Comparison of ENCODE assay signal across 20 cellular contexts in genomic region chr10:75143353-75143752, GRCh38. TPM values are rescaled to one million over a fixed set of nuclear protein-coding genes. Genes with fewer than 3 reads are reported as not detected.
DNase-seq lines count a peak whose midpoint lies in the region; ATAC-seq, FAIRE-seq and TF ChIP-seq lines count a peak whose summit lies in the region.
"Had no signal": no experiment of that assay in that cellular context is flagged by ENCODE, and none has a peak within 500 bp of the region (broad histone marks: within the 10 kb centered on the region; RNA-seq: fewer than 3 reads in every experiment).

No MANE protein-coding gene starts in this region.

- intact Hi-C loops in K562 (cut with micrococcal nuclease), result no loop called here

- H3K9me3 Mint-ChIP-seq in glutamatergic neuron (ENCODE audit: unreplicated experiment), result peaks cover 2% of the 10 kb centered on the region

- peaks cover 22% of the 10 kb centered on the region for H3K79me2 ChIP-seq in K562 (ENCODE audit: control insufficient read depth, insufficient read depth, low read length)

- no peaks in the 10 kb centered on the region for H3K9me3 ChIP-seq in K562 (replicated peaks; ENCODE audit: control insufficient read depth, insufficient read depth, low read depth, low read length)
- no peaks in the 10 kb centered on the region for H3K9me3 ChIP-seq in effector memory CD4-positive, alpha-beta T cell (ENCODE audit: control insufficient read depth, low read length)
- H3K9me3 ChIP-seq: gastrocnemius medialis, mucosa of descending colon, psoas muscle had no signal

- 0% methylated on average over 1 of the region's 1 CpG for WGBS in K562 (ENCODE audit: insufficient coverage, low coverage, missing lambda C conversion rate)

- H3K27me3 Mint-ChIP-seq in glutamatergic neuron (ENCODE audit: unreplicated experiment), result peaks cover 2% of the 10 kb centered on the region

- no peak for TF ChIP-seq RAD21 in K562 (CRISPR knock-in tag; conservative IDR thresholded peaks at IDR 0.05 in 1 of 2, IDR thresholded peaks at IDR 0.05 in 1 of 2)

- TF ChIP-seq EP300 in K562 (IDR thresholded peaks at IDR 0.05; ENCODE audit: low read length), result no peak

- H4K20me1 ChIP-seq in K562 (replicated peaks; ENCODE audit: control insufficient read depth, insufficient read depth, low read length), result no peaks in the 10 kb centered on the region

- no peaks in the 10 kb centered on the region for H3K36me3 ChIP-seq in K562 (ENCODE audit: control insufficient read depth, insufficient read depth, low read length)
- no peaks in the 10 kb centered on the region for H3K36me3 ChIP-seq in effector memory CD4-positive, alpha-beta T cell (ENCODE audit: control insufficient read depth, insufficient read depth, low read length)
- H3K36me3 ChIP-seq: gastrocnemius medialis had no signal

- no peak overlapping the region for H3K9ac ChIP-seq in K562 (ENCODE audit: insufficient read depth in 1 of 2, low read depth in 2 of 2, low read length in 2 of 2)

- in situ Hi-C loops in K562 (cut with MboI), result no loop called here

- POLR2A ChIA-PET in K562 (lab: Yijun Ruan, JAX), result interaction anchor here (0.6 to 1.1 kb wide), 2 partner anchors 23 to 219 kb away, joined by 3 read pairs; no protein-coding TSS in a partner anchor

- no peak overlapping the region for H2AFZ ChIP-seq in K562 (ENCODE audit: low read depth, low read length)

- CTCF ChIA-PET in K562 (lab: Yijun Ruan, JAX; ENCODE audit: low intra/inter-chr PET ratio), result no interaction called here

- H3K27ac Mint-ChIP-seq in glutamatergic neuron (ENCODE audit: unreplicated experiment), result no peak overlapping the region

- BruUV-seq in K562 (replicated peaks; lab: Mats Ljungman, UMichigan), result no TSS peak

- no peak overlapping the region for H3K4me3 Mint-ChIP-seq in glutamatergic neuron (ENCODE audit: unreplicated experiment)

- no peak overlapping the region for H3K4me2 ChIP-seq in K562 (ENCODE audit: insufficient read depth, low read length)

- ATAC-seq in K562, result peak; percentile 22; the same call in 1 of the 3 replicates
- no peak for ATAC-seq in HG03139 (IDR thresholded peaks at IDR 0.05; ENCODE audit: unreplicated experiment)
- ATAC-seq: gastrocnemius medialis, mucosa of descending colon had no signal

- no peaks in the 10 kb centered on the region for H3K36me3 Mint-ChIP-seq in glutamatergic neuron (ENCODE audit: unreplicated experiment)

- peaks cover 8 to 9% of the 10 kb centered on the region in 2 experiments for H3K4me1 ChIP-seq in K562 (replicated peaks in 1 of 2; ENCODE audit: control insufficient read depth in 2 of 2, insufficient read depth in 2 of 2, low read length in 2 of 2)
- no peaks in the 10 kb centered on the region for H3K4me1 ChIP-seq in effector memory CD4-positive, alpha-beta T cell (ENCODE audit: control insufficient read depth, insufficient read depth, low read length, poor library complexity, severe bottlenecking)

- no peak overlapping the region for H3K4me3 ChIP-seq in AG10803 (ENCODE audit: low read length)
- H3K4me3 ChIP-seq in K562, result no peak overlapping the region
- no peak overlapping the region for H3K4me3 ChIP-seq in effector memory CD4-positive, alpha-beta T cell (ENCODE audit: insufficient read depth, low read depth, low read length, poor library complexity, severe bottlenecking)
- H3K4me3 ChIP-seq: gastrocnemius medialis, mucosa of descending colon, psoas muscle had no signal

- no peak for TF ChIP-seq CTCF in AG10803 (conservative IDR thresholded peaks at IDR 0.05; ENCODE audit: low read length)
- no peak for TF ChIP-seq CTCF in K562 (IDR thresholded peaks at IDR 0.05 in 2 of 3, conservative IDR thresholded peaks at IDR 0.05 in 1 of 3; ENCODE audit: insufficient read depth in 2 of 3, low read depth in 1 of 3, low read length in 3 of 3)
- no peak for TF ChIP-seq CTCF in glutamatergic neuron (IDR thresholded peaks at IDR 0.05; ENCODE audit: partially characterized antibody, unreplicated experiment)

- no peaks in the 10 kb centered on the region for H3K9me1 ChIP-seq in K562 (ENCODE audit: control insufficient read depth, insufficient read depth, low read length)

- peaks cover 2% of the 10 kb centered on the region for H3K4me1 Mint-ChIP-seq in glutamatergic neuron (ENCODE audit: low read depth, unreplicated experiment)

- no peaks in the 10 kb centered on the region for H3K27me3 ChIP-seq in K562 (ENCODE audit: control insufficient read depth in 2 of 2, insufficient read depth in 2 of 2, low read length in 2 of 2)
- H3K27me3 ChIP-seq in effector memory CD4-positive, alpha-beta T cell (replicated peaks; ENCODE audit: control insufficient read depth, insufficient read depth, low read length, poor library complexity, severe bottlenecking), result no peaks in the 10 kb centered on the region
- H3K27me3 ChIP-seq: gastrocnemius medialis had no signal

- no peak overlapping the region; the same call in 2 of the 3 replicates for H3K27ac ChIP-seq in K562 (ENCODE audit: extremely low read depth, low read depth, low read length)
- no peak overlapping the region for H3K27ac ChIP-seq in effector memory CD4-positive, alpha-beta T cell (ENCODE audit: insufficient read depth, low read length, poor library complexity, severe bottlenecking)
- H3K27ac ChIP-seq: C4-2B, psoas muscle had no signal

- DNase-seq in AG10803 (ENCODE audit: low read depth), result peak; percentile 50
- DNase-seq in H54 (ENCODE audit: insufficient read length, low spot score), result no peak
- no peak for DNase-seq in K562 (ENCODE audit: extremely low read depth in 1 of 4, low spot score in 3 of 4)
- DNase-seq in iris pigment epithelial cell (ENCODE audit: low read depth), result peak; percentile 61
- DNase-seq in middle frontal gyrus (ENCODE audit: extremely low spot score, low spot score), result no peak
- no peak for DNase-seq in glutamatergic neuron
- DNase-seq in effector memory CD4-positive, alpha-beta T cell, result no peak
- DNase-seq: activated CD8-positive, alpha-beta memory T cell treated with anti-CD3 and anti-CD28 coated beads for 24 hours; cortex of kidney; gastrocnemius medialis; islet precursor cell; mucosa of descending colon; NCI-H2171; psoas muscle; SHP77 treated with DMSO at 0.1 percent for 48 hours; stimulated activated CD4-positive, alpha-beta T cell treated with anti-CD3 and anti-CD28 coated beads, Interleukin-1b, Interleukin-23, amount 100 ng/mL, for 48 hours; stimulated activated CD8-positive, alpha-beta memory T cell treated with anti-CD3 and anti-CD28 coated beads, Interleukin-4, amount 100 ng/mL, for 48 hours; T-helper 9 cell had no signal

- FAIRE-seq in H54 (lab: Jason Lieb, UNC) (peak; percentile 92), K562 (lab: Jason Lieb, UNC) (no peak)

- no peak for TF ChIP-seq POLR2A in H54 (IDR thresholded peaks at IDR 0.05; ENCODE audit: low read depth, low read length)
- TF ChIP-seq POLR2A in K562 (conservative IDR thresholded peaks at IDR 0.05), result no peak

TF ChIP-seq in K562, 482 proteins besides CTCF, POLR2A, EP300 and RAD21 (continues in another document):
- TF ChIP-seq ZNF668 (CRISPR knock-in tag; IDR thresholded peaks at IDR 0.05) (no peak), GATA2 (CRISPR knock-in tag; IDR thresholded peaks at IDR 0.05) (no peak), ATF3 (IDR thresholded peaks at IDR 0.05) (peak; percentile 54), ATF3 (CRISPR knock-in tag; conservative IDR thresholded peaks at IDR 0.05) (no peak), MAZ (CRISPR knock-in tag; conservative IDR thresholded peaks at IDR 0.05 in 1 of 2, IDR thresholded peaks at IDR 0.05 in 1 of 2) (no peak), CCAR2 (IDR thresholded peaks at IDR 0.05; ENCODE audit: low read depth, low read length) (no peak), CHD2 (IDR thresholded peaks at IDR 0.05; ENCODE audit: low read depth, low read length) (no peak), FOXK2 (conservative IDR thresholded peaks at IDR 0.05 in 1 of 2, IDR thresholded peaks at IDR 0.05 in 1 of 2; ENCODE audit: low read depth in 2 of 2) (peak in 1 of 2 experiments; percentile 39; a peak in 2 of 4 replicates), ZNF589 (CRISPR knock-in tag; IDR thresholded peaks at IDR 0.05; ENCODE audit: low read depth) (no peak), ZNF551 (CRISPR knock-in tag; IDR thresholded peaks at IDR 0.05) (no peak), CCNT2 (IDR thresholded peaks at IDR 0.05; ENCODE audit: borderline replicate concordance, extremely low read depth, insufficient read length, low read depth, low read length) (no peak), FOXA3 (CRISPR knock-in tag; conservative IDR thresholded peaks at IDR 0.05 in 1 of 2, IDR thresholded peaks at IDR 0.05 in 1 of 2) (no peak)

RNA-seq across cellular contexts. Expression of gene SAMD8, which starts 31.9 kb away (rescaled TPM):
- 32.4 and 44.3 TPM in 2 replicates for total RNA-seq in K562 (2011; cell fraction: chromatin; rRNA removed; ENCODE audit: low replicate concordance)
- total RNA-seq in K562 (2011; cell fraction: nucleolus; rRNA removed), result 9.3 and 10.0 TPM in 2 replicates
- 15.6 and 26.2 TPM in 2 replicates for total RNA-seq in K562 (2011; cell fraction: nucleoplasm; rRNA removed)
- 4.6 and 6.2 TPM in 2 replicates for total RNA-seq in K562 (2014; rRNA removed)
- 8.8 and 10.5 TPM in 2 replicates for total RNA-seq in K562 (2014; rRNA removed; fragmentation: Illumina TruSeq; extraction: Trizol)
- 7.9 and 8.2 TPM in 2 replicates for total RNA-seq in K562 (2015; rRNA removed; fragmentation: Illumina TruSeq; extraction: Trizol)
- 7.2 and 7.6 TPM in 2 replicates for total RNA-seq in K562 (2021)
- polyA plus RNA-seq in K562 (2011; rRNA removed), result 16.1 and 16.7 TPM in 2 replicates
- 7.1 and 15.1 TPM in 2 replicates for polyA plus RNA-seq in K562 (2011; cell fraction: cytosol; rRNA removed)
- polyA plus RNA-seq in K562 (2011; cell fraction: nucleus; rRNA removed), result 5.7 and 7.9 TPM in 2 replicates
- 3.2 and 5.0 TPM in 2 replicates for polyA plus RNA-seq in K562 (2012)
- 5.4 and 6.2 TPM in 2 replicates for polyA plus RNA-seq in K562 (2014; fragmentation: Illumina TruSeq; extraction: Trizol)
- 1 to 10 TPM; 2.7 to 2.8 TPM for polyA plus RNA-seq in K562 (2014; fragmentation: Nextera tagmentation; extraction: Ambion mirVana)
- 5.5 and 5.7 TPM in 2 replicates for polyA plus RNA-seq in K562 (2014; rRNA removed)
- polyA minus RNA-seq in K562 (2011; rRNA and poly(A)+ RNA removed), result 28.0 and 29.4 TPM in 2 replicates
- 6.9 and 9.4 TPM in 2 replicates for polyA minus RNA-seq in K562 (2011; cell fraction: cytosol; rRNA and poly(A)+ RNA removed)
- polyA minus RNA-seq in K562 (2011; cell fraction: nucleus; rRNA and poly(A)+ RNA removed), result 3.5 and 9.0 TPM in 2 replicates
- 32.8 TPM for total RNA-seq in glutamatergic neuron (ENCODE audit: unreplicated experiment)

Comparison
In these comparisons a context has a peak if more than half of its experiments do, and no peak if none do; other contexts are left out.
1. DNase-seq: peak in AG10803 (single experiment) and iris pigment epithelial cell (single experiment); none in H54 (single experiment), K562 (0 of 4), middle frontal gyrus (single experiment), glutamatergic neuron (single experiment) and effector memory CD4-positive, alpha-beta T cell (0 of 3).